In the genomic region with DNA sequence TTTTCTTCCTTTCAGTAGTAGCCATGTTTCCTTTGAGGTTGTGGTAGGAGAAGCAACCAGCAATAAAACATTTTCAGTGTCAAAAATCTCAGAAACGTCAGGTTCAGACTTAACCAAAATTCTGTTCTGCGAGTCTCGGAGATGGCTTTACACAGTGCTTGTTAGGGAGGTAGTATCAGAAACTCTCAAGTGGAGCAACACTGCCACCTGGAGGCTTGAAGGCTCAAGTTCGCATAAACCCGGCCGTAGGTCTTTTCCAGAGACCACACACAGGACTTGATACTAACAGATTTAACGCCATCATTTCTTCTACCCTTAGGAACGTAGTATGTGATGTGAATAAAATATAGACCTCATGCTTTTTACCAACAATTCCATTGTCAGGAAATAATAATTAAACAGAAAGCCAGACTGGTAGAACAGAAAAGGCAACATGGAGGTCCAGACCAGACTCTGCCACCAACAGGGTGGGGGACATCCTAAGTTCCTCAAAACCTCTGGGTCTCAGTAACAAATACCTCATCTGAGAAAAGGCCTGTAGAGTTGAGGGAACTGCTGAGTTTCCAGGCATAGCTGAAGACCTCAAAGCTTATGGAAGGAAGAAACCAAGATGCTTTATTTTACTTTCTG, we compare ENCODE assay signal across 8 cellular contexts. TPM values are rescaled to one million over a fixed set of nuclear protein-coding genes. Genes with fewer than 3 reads are reported as not detected.
DNase-seq lines count a peak whose midpoint lies in the region; ATAC-seq, FAIRE-seq and TF ChIP-seq lines count a peak whose summit lies in the region.

No MANE protein-coding gene starts in this region.

- TF ChIP-seq CTCF in brain (conservative IDR thresholded peaks at IDR 0.05) (peak; percentile 93 to 96), spleen (IDR thresholded peaks at IDR 0.05 in 8 of 11, conservative IDR thresholded peaks at IDR 0.05 in 3 of 11) (peak; percentile 82 to 93 (median 87))

- ATAC-seq in GM18508 (IDR thresholded peaks at IDR 0.05; ENCODE audit: insufficient read depth, unreplicated experiment) (peak; percentile 77), HG03025 (IDR thresholded peaks at IDR 0.05; ENCODE audit: low FRiP score, unreplicated experiment) (peak; percentile 91)

- H3K36me3 Mint-ChIP-seq in brain = no peaks in the 10 kb centered on the region

- H3K9me3 ChIP-seq in spleen = no peaks in the 10 kb centered on the region

- no peak for TF ChIP-seq POLR2A in spleen (IDR thresholded peaks at IDR 0.05)

- H3K27ac ChIP-seq in spleen = peak overlapping the region in 6 of 8 donors; percentile 8 to 97 (median 90)

- no peaks in the 10 kb centered on the region for H3K9me3 Mint-ChIP-seq in brain

- H3K4me3 Mint-ChIP-seq in brain = peak overlapping the region in 4 of 5 experiments; percentile 7 to 55 (median 20)

- peaks cover 42% of the 10 kb centered on the region for H3K27me3 Mint-ChIP-seq in brain

- H3K27ac Mint-ChIP-seq in brain = peak overlapping the region in 1 of 5 experiments; percentile 46

- H3K4me1 Mint-ChIP-seq in brain = peaks cover 20% of the 10 kb centered on the region

- no peaks in the 10 kb centered on the region for H3K27me3 ChIP-seq in spleen (replicated peaks in 1 of 7)

- intact Hi-C loops in spleen (cut with DNase I; ENCODE audit: low total_unique reads) = loop anchor here (5.0 to 10.0 kb wide), 3 partner anchors 323 to 736 kb away; no protein-coding TSS in a partner anchor

- H3K36me3 ChIP-seq in spleen = peaks cover 0 to 54% (median 15%) of the 10 kb centered on the region in 6 donors

- peak; percentile 57 for DNase-seq in NCI-H2081 treated with DMSO at 0.1 percent for 48 hours (lab: John Stamatoyannopoulos, UW)
- DNase-seq in iPS-NIHi7 (ENCODE audit: extremely low spot score) = peak; percentile 75
- peak; percentile 88 for DNase-seq in spleen

- H3K4me1 ChIP-seq in spleen = peaks cover 18 to 97% (median 72%) of the 10 kb centered on the region in 6 donors

- peak overlapping the region in 4 of 8 donors; percentile 4 to 91 (median 44) for H3K4me3 ChIP-seq in spleen

- peak; percentile 95 for FAIRE-seq in A204.1 (lab: Jason Lieb, UNC)
- FAIRE-seq in TTC549 (lab: Jason Lieb, UNC) = peak; percentile 92

- 2 to 3% (median 2%) methylated on average over 8 of the region's 8 CpGs for WGBS in spleen, 5 donors

RNA-seq across cellular contexts. Expression of gene PTGER4, which starts 8.5 kb away (rescaled TPM):
- polyA plus RNA-seq in brain (ENCODE audit: insufficient read depth, low read depth, low replicate concordance) (1.1 TPM), spleen (1 to 10 TPM; 4.2 to 6.8 (median 6.3) TPM)
- 100 to 1,000 TPM in 1 of 7 donors, 10 to 100 TPM in 6; 32.9 to 108 (median 36.9) TPM for total RNA-seq in spleen
